In the genomic region with DNA sequence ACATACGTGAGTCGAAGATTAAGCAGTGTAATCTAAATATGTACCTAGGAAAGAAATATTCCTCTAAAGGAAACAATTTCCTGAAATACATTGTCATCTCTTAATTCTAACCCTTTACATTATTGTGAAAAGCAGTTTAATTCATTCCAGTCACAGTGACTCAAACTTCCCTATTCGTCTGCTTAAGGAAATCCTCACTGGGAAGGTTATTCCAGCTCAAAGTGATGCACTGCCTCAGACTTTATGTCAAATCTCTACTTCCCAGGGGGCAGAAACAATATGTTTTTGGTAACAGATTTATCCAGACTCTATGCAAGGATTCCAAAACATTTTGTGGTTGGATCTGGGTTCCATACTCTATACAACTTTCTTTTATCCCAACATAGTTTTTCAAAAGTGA, we compare ENCODE assay signal across 16 cellular contexts.
"Had no signal": no experiment of that assay in that cellular context is flagged by ENCODE, and none has a peak within 500 bp of the region (broad histone marks: within the 10 kb centered on the region; RNA-seq: fewer than 3 reads in every experiment).

No MANE protein-coding gene starts in this region.

- H3K4me1 ChIP-seq: ascending aorta, esophagus muscularis mucosa, heart left ventricle, neural progenitor cell, pancreas, tibial nerve, uterus had no signal

- FAIRE-seq: islet of Langerhans, pancreas had no signal

- DNase-seq: activated CD4-positive, alpha-beta T cell treated with anti-CD3 and anti-CD28 coated beads, Interleukin-2, amount 50 U/mL, for 1 hour; activated naive CD4-positive, alpha-beta T cell treated with Interleukin-2 at 50 U/mL for 16 hours; gastrocnemius medialis; heart left ventricle; pancreas; stimulated activated CD4-positive, alpha-beta T cell treated with anti-CD3 and anti-CD28 coated beads, Interleukin-15, amount 100 ng/mL, for 24 hours; stimulated activated CD4-positive, alpha-beta T cell treated with anti-CD3 and anti-CD28 coated beads, Interleukin-4, amount 100 ng/mL, for 1 hour; stimulated activated naive CD4-positive, alpha-beta T cell; substantia nigra; uterus had no signal

- H3K4me3 ChIP-seq: ascending aorta, coronary artery, esophagus muscularis mucosa, gastrocnemius medialis, heart left ventricle, neural progenitor cell, pancreas, tibial nerve, uterus had no signal

- H3K9me3 ChIP-seq: ascending aorta, esophagus muscularis mucosa, gastrocnemius medialis, heart left ventricle, pancreas, tibial nerve, uterus had no signal

- H3K27me3 ChIP-seq: ascending aorta, esophagus muscularis mucosa, gastrocnemius medialis, heart left ventricle, neural progenitor cell, pancreas, tibial nerve, uterus had no signal

- H3K4me2 ChIP-seq: neural progenitor cell had no signal

- H2AFZ ChIP-seq: neural progenitor cell had no signal

- H3K36me3 ChIP-seq: ascending aorta, esophagus muscularis mucosa, gastrocnemius medialis, heart left ventricle, neural progenitor cell, pancreas, tibial nerve, uterus had no signal

- H3K27ac ChIP-seq: ascending aorta, coronary artery, esophagus muscularis mucosa, gastrocnemius medialis, heart left ventricle, neural progenitor cell, pancreas, tibial nerve, uterus had no signal
